In the genomic region with DNA sequence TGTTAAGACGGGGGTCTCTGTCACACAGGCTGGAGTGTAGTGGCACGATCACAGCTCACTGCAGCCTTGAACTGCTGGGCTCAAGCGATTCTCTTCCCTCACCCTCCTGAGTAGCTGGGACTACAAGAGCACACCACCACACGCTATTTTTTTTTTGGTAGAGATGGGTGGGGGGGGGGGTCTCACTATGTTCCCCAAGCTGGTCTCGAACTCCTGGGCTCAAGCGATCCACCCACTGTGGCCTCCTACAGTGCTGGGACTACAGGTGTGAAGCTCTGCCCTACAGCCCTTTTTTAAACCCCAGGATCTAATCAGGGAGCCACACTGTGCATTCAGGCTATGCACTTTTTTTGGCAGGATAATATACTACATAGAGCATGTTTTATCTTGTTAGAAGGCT, we compare ENCODE assay signal across 9 cellular contexts. TPM values are rescaled to one million over a fixed set of nuclear protein-coding genes. Genes with fewer than 3 reads are reported as not detected.
A peak's percentile ranks its signal among the peaks of the same experiment; 100 is the strongest.
DNase-seq lines count a peak whose midpoint lies in the region; ATAC-seq and TF ChIP-seq lines count a peak whose summit lies in the region.
"Had no signal": no experiment of that assay in that cellular context is flagged by ENCODE, and none has a peak within 500 bp of the region (broad histone marks: within the 10 kb centered on the region; RNA-seq: fewer than 3 reads in every experiment).

No MANE protein-coding gene starts in this region.

- H3K4me1 ChIP-seq in ES-I3 (ENCODE audit: insufficient read depth, low read length), result peaks cover 13% of the 10 kb centered on the region; the same call in 1 of the 2 replicates
- H3K4me1 ChIP-seq in PC-9 (replicated peaks; ENCODE audit: insufficient read depth), result peaks cover 49% of the 10 kb centered on the region

- TF ChIP-seq CTCF in PC-9 (conservative IDR thresholded peaks at IDR 0.05) (no peak), endothelial cell (IDR thresholded peaks at IDR 0.05; ENCODE audit: unreplicated experiment) (no peak), osteocyte (IDR thresholded peaks at IDR 0.05) (no peak)

- H3K9ac ChIP-seq in ES-I3 (ENCODE audit: low read depth, low read length), result peak overlapping the region; percentile 63; the same call in 1 of the 2 replicates

- H3K4me1 Mint-ChIP-seq in endothelial cell (ENCODE audit: unreplicated experiment) (peaks cover 37% of the 10 kb centered on the region), osteocyte (ENCODE audit: unreplicated experiment) (peaks cover 36% of the 10 kb centered on the region)

- H3K27me3 Mint-ChIP-seq in endothelial cell (ENCODE audit: unreplicated experiment) (peaks cover 13% of the 10 kb centered on the region), osteocyte (ENCODE audit: unreplicated experiment) (no peaks in the 10 kb centered on the region)

- no peaks in the 10 kb centered on the region for H3K9me2 ChIP-seq in PC-9 (ENCODE audit: insufficient read depth)

- H3K4me3 Mint-ChIP-seq in endothelial cell (ENCODE audit: unreplicated experiment) (peak overlapping the region; percentile 93), osteocyte (ENCODE audit: unreplicated experiment) (peak overlapping the region; percentile 92)

- peaks cover 22% of the 10 kb centered on the region; the same call in 1 of the 2 replicates for H3F3A ChIP-seq in PC-9 (ENCODE audit: insufficient read depth, low read depth)

- H3K4me3 ChIP-seq in PC-9, result peak overlapping the region; percentile 95

- H4K20me1 ChIP-seq in PC-9 (ENCODE audit: insufficient read depth), result peaks cover 8% of the 10 kb centered on the region; the same call in 1 of the 2 replicates

- CTCF ChIA-PET in PC-9 (lab: Charles Lee), result interaction anchor here (0.6 kb wide), 1 partner anchor 130 kb away, joined by 3 read pairs; no protein-coding TSS in a partner anchor

- H3K36me3 ChIP-seq in ES-I3 (ENCODE audit: insufficient read depth, low read length), result peaks cover 11% of the 10 kb centered on the region; the same call in 1 of the 2 replicates
- H3K36me3 ChIP-seq in PC-9 (ENCODE audit: low read depth), result peaks cover 24% of the 10 kb centered on the region

- POLR2A ChIA-PET in PC-9 (lab: Charles Lee; ENCODE audit: unreplicated experiment), result no interaction called here

- ATAC-seq in GM19467 (IDR thresholded peaks at IDR 0.05; ENCODE audit: unreplicated experiment) (no peak), GM18511 (IDR thresholded peaks at IDR 0.05; ENCODE audit: unreplicated experiment) (no peak)

- DNase-seq in PC-9 (no peak), endothelial cell (ENCODE audit: low spot score) (no peak), osteocyte (ENCODE audit: extremely low spot score, unreplicated experiment) (no peak), ecto neural progenitor cell (ENCODE audit: low spot score) (no peak)
- no peak for DNase-seq in activated CD8-positive, alpha-beta memory T cell treated with anti-CD3 and anti-CD28 coated beads for 24 hours
- DNase-seq: activated gamma-delta T cell treated with Interleukin-2 at 50 U/mL for 16 hours had no signal

- H2AFZ ChIP-seq in PC-9, result peak overlapping the region; percentile 100

- intact Hi-C loops in PC-9 (cut with micrococcal nuclease; ENCODE audit: unreplicated experiment), result no loop called here

- H3K27ac Mint-ChIP-seq in endothelial cell (ENCODE audit: unreplicated experiment), result no peak overlapping the region
- H3K27ac Mint-ChIP-seq in osteocyte (ENCODE audit: unreplicated experiment), result peak overlapping the region; percentile 78

- peaks cover 5% of the 10 kb centered on the region for H3K9me3 ChIP-seq in ES-I3 (ENCODE audit: control insufficient read depth, insufficient read depth, low read length)
- H3K9me3 ChIP-seq in PC-9 (ENCODE audit: insufficient read depth, low read depth), result no peaks in the 10 kb centered on the region

- BruUV-seq in PC-9 (replicated peaks; lab: Mats Ljungman, UMichigan), result no TSS peak

- H3K36me3 Mint-ChIP-seq in endothelial cell (ENCODE audit: low read depth, unreplicated experiment) (peaks cover 30% of the 10 kb centered on the region), osteocyte (ENCODE audit: unreplicated experiment) (peaks cover 12% of the 10 kb centered on the region)

- no peaks in the 10 kb centered on the region for H3K9me3 Mint-ChIP-seq in endothelial cell (ENCODE audit: unreplicated experiment)
- H3K9me3 Mint-ChIP-seq in osteocyte (ENCODE audit: unreplicated experiment), result no peaks in the 10 kb centered on the region

- H3K4me2 ChIP-seq in PC-9, result peak overlapping the region; percentile 78

- H3K79me2 ChIP-seq in PC-9 (ENCODE audit: low read depth), result peaks cover 46% of the 10 kb centered on the region

- H3K27me3 ChIP-seq in PC-9 (ENCODE audit: insufficient read depth, low read depth), result no peaks in the 10 kb centered on the region

- H3K27ac ChIP-seq in PC-9, result no peak overlapping the region

RNA-seq across cellular contexts. Expression of gene DHCR7, which starts 1.4 kb away (rescaled TPM):
- total RNA-seq in PC-9 (2021) (118 and 311 TPM in 2 replicates), endothelial cell (ENCODE audit: unreplicated experiment) (130 TPM), osteocyte (29.8 and 30.2 TPM in 2 replicates)

RNA-seq across cellular contexts. Expression of gene NADSYN1, which starts 3.4 kb away (rescaled TPM):
- total RNA-seq in PC-9 (2021), result 118 and 120 TPM in 2 replicates
- total RNA-seq in endothelial cell (ENCODE audit: unreplicated experiment), result 69.0 TPM
- total RNA-seq in osteocyte, result 51.0 and 55.4 TPM in 2 replicates
